In the genomic region with DNA sequence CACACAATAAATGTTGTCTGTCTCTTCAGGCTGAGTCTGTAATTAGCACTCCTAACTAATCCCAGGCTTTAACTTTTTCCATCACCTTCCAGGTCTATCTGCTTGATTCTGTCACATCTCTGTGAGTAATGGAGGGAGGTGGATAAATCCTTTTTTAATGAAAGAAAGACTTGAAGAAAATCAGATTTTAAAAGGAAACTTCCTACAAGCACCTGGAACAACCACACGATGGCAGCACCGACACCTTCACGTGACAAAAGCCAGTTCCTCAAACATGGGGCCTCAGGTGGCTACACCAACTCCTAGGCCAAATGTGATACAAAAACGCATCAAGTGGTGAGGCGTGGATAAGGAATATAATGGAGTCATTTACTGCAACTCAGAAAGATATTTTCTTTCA, we compare ENCODE assay signal across 2 cellular contexts.
TF ChIP-seq lines count a peak whose summit lies in the region.

No MANE protein-coding gene starts in this region.

TF ChIP-seq in IMR-90, 13 proteins besides CTCF, POLR2A, EP300 and RAD21 (continued from another document):
- no peak for TF ChIP-seq ELK1 (IDR thresholded peaks at IDR 0.05; ENCODE audit: borderline replicate concordance, low read depth, low read length)

TF ChIP-seq in WTC11, 78 proteins besides CTCF, POLR2A, EP300 and RAD21 (continued from another document):
- TF ChIP-seq, protein P1, sequence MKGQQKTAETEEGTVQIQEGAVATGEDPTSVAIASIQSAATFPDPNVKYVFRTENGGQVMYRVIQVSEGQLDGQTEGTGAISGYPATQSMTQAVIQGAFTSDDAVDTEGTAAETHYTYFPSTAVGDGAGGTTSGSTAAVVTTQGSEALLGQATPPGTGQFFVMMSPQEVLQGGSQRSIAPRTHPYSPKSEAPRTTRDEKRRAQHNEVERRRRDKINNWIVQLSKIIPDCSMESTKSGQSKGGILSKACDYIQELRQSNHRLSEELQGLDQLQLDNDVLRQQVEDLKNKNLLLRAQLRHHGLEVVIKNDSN (CRISPR knock-in tag; IDR thresholded peaks at IDR 0.05): peak; percentile 88
- no peak for TF ChIP-seq MYBL2 (CRISPR knock-in tag; IDR thresholded peaks at IDR 0.05)
